Comparison of ENCODE assay signal across 24 cellular contexts in the genomic region with DNA sequence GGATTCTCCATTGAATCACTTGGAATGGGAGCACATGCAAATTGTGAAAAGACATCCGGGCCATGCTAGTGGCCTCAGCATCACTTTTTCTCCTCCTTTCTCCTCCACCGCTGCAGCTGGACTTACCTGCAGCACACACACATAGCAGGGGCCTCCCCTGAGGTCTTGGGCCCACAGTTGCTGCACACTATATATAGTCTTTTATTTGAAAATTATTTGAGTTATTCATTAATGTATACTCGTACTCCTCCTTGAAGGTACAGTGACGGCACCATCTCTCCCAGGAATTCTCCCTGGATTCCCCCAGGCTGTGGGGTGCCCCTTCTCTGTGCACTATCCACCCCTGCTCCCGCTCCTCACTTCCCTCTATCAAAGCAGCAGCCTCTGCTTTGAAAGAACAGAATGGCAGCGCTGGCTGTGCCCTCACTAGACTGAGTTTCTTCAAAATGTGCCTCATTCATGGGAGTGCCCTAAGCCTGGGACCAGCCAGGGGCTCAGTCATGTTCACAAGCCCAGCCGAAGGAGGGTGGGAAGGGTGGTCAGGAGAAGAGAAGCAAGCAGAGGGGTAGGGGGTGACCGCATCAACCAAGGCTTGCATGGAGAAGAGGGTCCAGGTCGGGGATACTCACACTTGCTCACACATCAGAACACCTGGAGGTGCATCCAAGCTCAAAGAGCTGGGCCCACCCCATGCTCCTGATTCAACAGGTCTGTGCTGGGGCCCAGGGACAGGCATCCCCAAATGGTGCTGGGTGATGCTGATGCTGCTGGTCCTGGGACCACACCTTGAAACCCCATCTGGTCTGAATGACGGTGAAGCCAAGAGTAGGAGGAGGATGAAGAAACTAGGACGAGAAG.
"Had no signal": no experiment of that assay in that cellular context is flagged by ENCODE, and none has a peak within 500 bp of the region (broad histone marks: within the 10 kb centered on the region; RNA-seq: fewer than 3 reads in every experiment).

No MANE protein-coding gene starts in this region.

- H3K79me2 ChIP-seq: parathyroid adenoma had no signal

- H2AFZ ChIP-seq: parathyroid adenoma had no signal

- H3K9me3 ChIP-seq: adrenal gland, ascending aorta, colonic mucosa, heart right ventricle, stomach, vagina had no signal

- DNase-seq: activated B cell treated with CpG ODN at 0.5 μM for 24 hours; activated CD4-positive, alpha-beta T cell treated with anti-CD3 and anti-CD28 coated beads for 36 hours; activated CD4-positive, alpha-beta T cell treated with anti-CD3 and anti-CD28 coated beads, Interleukin-2, amount 50 U/mL, for 4 hours; activated CD8-positive, alpha-beta memory T cell treated with anti-CD3 and anti-CD28 coated beads for 24 hours; activated CD8-positive, alpha-beta memory T cell treated with anti-CD3 and anti-CD28 coated beads, Interleukin-2, amount 50 U/mL, for 48 hours; activated naive CD4-positive, alpha-beta T cell; activated T-cell treated with anti-CD3 and anti-CD28 coated beads, Interleukin-2, amount 50 U/mL, for 4 hours; central memory CD4-positive, alpha-beta T cell; colonic mucosa; heart right ventricle; islet precursor cell; left cardiac atrium; midbrain; natural killer cell; stimulated activated CD4-positive, alpha-beta T cell treated with anti-CD3 and anti-CD28 coated beads, Interleukin-2, amount 100 ng/mL, for 24 hours; stomach; T1000; trophoblast cell had no signal

- H3K27ac ChIP-seq: ascending aorta, colonic mucosa, epithelial cell of prostate, heart right ventricle, parathyroid adenoma, skin epidermis, stomach, vagina had no signal

- H3K4me3 ChIP-seq: adrenal gland, ascending aorta, colonic mucosa, heart right ventricle, skin epidermis, stomach, vagina had no signal

- H3K36me3 ChIP-seq: adrenal gland, ascending aorta, colonic mucosa, heart right ventricle, stomach, vagina had no signal

- H3K27me3 ChIP-seq: adrenal gland, ascending aorta, colonic mucosa, heart right ventricle, stomach, vagina had no signal

- H3K9ac ChIP-seq: parathyroid adenoma had no signal

- H3K4me1 ChIP-seq: ascending aorta, vagina had no signal
